16 cellular contexts compared by ENCODE assay signal in genomic region chr17:43015579-43015978, GRCh38. TPM values are rescaled to one million over a fixed set of nuclear protein-coding genes. Genes with fewer than 3 reads are reported as not detected.
DNase-seq lines count a peak whose midpoint lies in the region; ATAC-seq and TF ChIP-seq lines count a peak whose summit lies in the region.
"Had no signal": no experiment of that assay in that cellular context is flagged by ENCODE, and none has a peak within 500 bp of the region (broad histone marks: within the 10 kb centered on the region; RNA-seq: fewer than 3 reads in every experiment).

No MANE protein-coding gene starts in this region.

- no peak overlapping the region for H3K4me3 Mint-ChIP-seq in activated naive CD4-positive, alpha-beta T cell treated with anti-CD3 and anti-CD28 coated beads, Interleukin-2, amount 10 ng/mL, durations not matched to agents 7 days and 5 days
- H3K4me3 Mint-ChIP-seq in neural progenitor cell = peak overlapping the region; percentile 14
- H3K4me3 Mint-ChIP-seq: naive B cell had no signal

- TF ChIP-seq CTCF in neural progenitor cell (IDR thresholded peaks at IDR 0.05) (no peak), vagina (IDR thresholded peaks at IDR 0.05) (no peak)

- no peaks in the 10 kb centered on the region for H3K27me3 ChIP-seq in neural progenitor cell
- no peaks in the 10 kb centered on the region for H3K27me3 ChIP-seq in vagina

- H3K4me3 ChIP-seq in neural progenitor cell (no peak overlapping the region), vagina (no peak overlapping the region)
- H3K4me3 ChIP-seq: A549, coronary artery had no signal

- no peaks in the 10 kb centered on the region for H3K9me3 ChIP-seq in neural progenitor cell (ENCODE audit: low read depth)
- H3K9me3 ChIP-seq in vagina = no peaks in the 10 kb centered on the region
- H3K9me3 ChIP-seq: A549 had no signal

- no peak for TF ChIP-seq POLR2A in vagina (IDR thresholded peaks at IDR 0.05)

- H3K27ac ChIP-seq in neural progenitor cell = no peak overlapping the region
- H3K27ac ChIP-seq in vagina = peak overlapping the region; percentile 8
- H3K27ac ChIP-seq: A549 had no signal

- no peaks in the 10 kb centered on the region for H3K9me3 Mint-ChIP-seq in activated naive CD4-positive, alpha-beta T cell treated with anti-CD3 and anti-CD28 coated beads, Interleukin-2, amount 50 U/mL, for 72 hours
- no peaks in the 10 kb centered on the region for H3K9me3 Mint-ChIP-seq in activated naive CD4-positive, alpha-beta T cell treated with anti-CD3 and anti-CD28 coated beads, Interleukin-2, amount 10 ng/mL, durations not matched to agents 7 days and 5 days
- H3K9me3 Mint-ChIP-seq in neural progenitor cell = no peaks in the 10 kb centered on the region
- H3K9me3 Mint-ChIP-seq: naive B cell had no signal

- DNase-seq in activated naive CD4-positive, alpha-beta T cell treated with anti-CD3 and anti-CD28 coated beads, Interleukin-2, amount 50 U/mL, for 72 hours (ENCODE audit: low spot score in 2 of 2) = no peak
- no peak for DNase-seq in activated naive CD4-positive, alpha-beta T cell treated with anti-CD3 and anti-CD28 coated beads, Interleukin-2, amount 10 ng/mL, durations not matched to agents 7 days and 5 days
- DNase-seq in Right ventricle myocardium inferior (ENCODE audit: missing footprints) (peak; percentile 84), neural progenitor cell (ENCODE audit: low spot score) (no peak), vagina (ENCODE audit: extremely low spot score in 2 of 2) (no peak), NCI-H2029 treated with DMSO at 0.1 percent for 48 hours (lab: John Stamatoyannopoulos, UW) (no peak), DMS53 (lab: John Stamatoyannopoulos, UW) (no peak)
- DNase-seq: activated T-cell treated with anti-CD3 and anti-CD28 coated beads, Interleukin-2, amount 50 U/mL, for 48 hours; hippocampal formation; naive B cell; NCI-H2081; stimulated activated CD4-positive, alpha-beta T cell treated with anti-CD3 and anti-CD28 coated beads, Interleukin-4, amount 100 ng/mL, for 1 hour had no signal

- peaks cover 30% of the 10 kb centered on the region for H3K79me2 ChIP-seq in neural progenitor cell (ENCODE audit: low read depth)

- H3K36me3 Mint-ChIP-seq in activated naive CD4-positive, alpha-beta T cell treated with anti-CD3 and anti-CD28 coated beads, Interleukin-2, amount 50 U/mL, for 72 hours = peaks cover 0 to 8% of the 10 kb centered on the region in 2 donors
- H3K36me3 Mint-ChIP-seq in activated naive CD4-positive, alpha-beta T cell treated with anti-CD3 and anti-CD28 coated beads, Interleukin-2, amount 10 ng/mL, durations not matched to agents 7 days and 5 days = peaks cover 25% of the 10 kb centered on the region
- peaks cover 10% of the 10 kb centered on the region for H3K36me3 Mint-ChIP-seq in neural progenitor cell

- H3K4me1 Mint-ChIP-seq in activated naive CD4-positive, alpha-beta T cell treated with anti-CD3 and anti-CD28 coated beads, Interleukin-2, amount 10 ng/mL, durations not matched to agents 7 days and 5 days = peaks cover 27% of the 10 kb centered on the region
- peaks cover 56% of the 10 kb centered on the region for H3K4me1 Mint-ChIP-seq in neural progenitor cell

- peaks cover 7% of the 10 kb centered on the region for H3K27me3 Mint-ChIP-seq in activated naive CD4-positive, alpha-beta T cell treated with anti-CD3 and anti-CD28 coated beads, Interleukin-2, amount 10 ng/mL, durations not matched to agents 7 days and 5 days
- H3K27me3 Mint-ChIP-seq in neural progenitor cell (ENCODE audit: insufficient read depth, low read depth) = no peaks in the 10 kb centered on the region
- H3K27me3 Mint-ChIP-seq: naive B cell had no signal

- no peak overlapping the region for H2AFZ ChIP-seq in neural progenitor cell (replicated peaks)

- H3K9ac ChIP-seq in neural progenitor cell = no peak overlapping the region

- peaks cover 9% of the 10 kb centered on the region for H3F3A ChIP-seq in neural progenitor cell (ENCODE audit: low read depth)

- H3K36me3 ChIP-seq in neural progenitor cell (no peaks in the 10 kb centered on the region), vagina (peaks cover 0 to 37% of the 10 kb centered on the region in 2 donors)

- H3K4me1 ChIP-seq in neural progenitor cell (peaks cover 7% of the 10 kb centered on the region), vagina (peaks cover 76% of the 10 kb centered on the region)

- no peak for ATAC-seq in activated naive CD4-positive, alpha-beta T cell treated with anti-CD3 and anti-CD28 coated beads, Interleukin-2, amount 50 U/mL, for 72 hours
- peak; percentile 37 for ATAC-seq in Right ventricle myocardium inferior
- no peak for ATAC-seq in HG03025 (IDR thresholded peaks at IDR 0.05; ENCODE audit: low FRiP score, unreplicated experiment)
- ATAC-seq: A549, Panc1 had no signal

- CTCF ChIA-PET in activated naive CD4-positive, alpha-beta T cell treated with anti-CD3 and anti-CD28 coated beads, Interleukin-2, amount 10 ng/mL, durations not matched to agents 7 days and 5 days (lab: Charles Lee) = interaction anchor here (1.5 kb wide), 1 partner anchor 18 kb away, joined by 3 read pairs; the partner anchor contains the start of gene RPL27

- H3K27ac Mint-ChIP-seq in activated naive CD4-positive, alpha-beta T cell treated with anti-CD3 and anti-CD28 coated beads, Interleukin-2, amount 50 U/mL, for 72 hours = peak overlapping the region; percentile 59 to 69
- no peak overlapping the region for H3K27ac Mint-ChIP-seq in activated naive CD4-positive, alpha-beta T cell treated with anti-CD3 and anti-CD28 coated beads, Interleukin-2, amount 10 ng/mL, durations not matched to agents 7 days and 5 days
- H3K27ac Mint-ChIP-seq in neural progenitor cell = peak overlapping the region; percentile 89

- H4K20me1 ChIP-seq in neural progenitor cell (ENCODE audit: low read depth) = peaks cover 28% of the 10 kb centered on the region

- no peak overlapping the region for H3K4me2 ChIP-seq in neural progenitor cell
- H3K4me2 ChIP-seq: A549 had no signal

- intact Hi-C loops in Right ventricle myocardium inferior (cut with DNase I) = no loop called here
- intact Hi-C loops in vagina (cut with DNase I) = no loop called here

RNA-seq across cellular contexts. Expression of gene VAT1, which starts 6.6 kb away (rescaled TPM):
- total RNA-seq in activated naive CD4-positive, alpha-beta T cell treated with anti-CD3 and anti-CD28 coated beads, Interleukin-2, amount 50 U/mL, for 72 hours = 10 to 100 TPM; 28.3 to 35.7 TPM
- total RNA-seq in Right ventricle myocardium inferior = 90.5 TPM
- total RNA-seq in neural progenitor cell (ENCODE audit: low replicate concordance) = 94.7 and 185 TPM in 2 replicates
- 179 TPM for total RNA-seq in vagina

RNA-seq across cellular contexts. Expression of gene IFI35, which starts 9.0 kb away (rescaled TPM):
- 10 to 100 TPM; 33.3 to 62.3 TPM for total RNA-seq in activated naive CD4-positive, alpha-beta T cell treated with anti-CD3 and anti-CD28 coated beads, Interleukin-2, amount 50 U/mL, for 72 hours
- 15.9 TPM for total RNA-seq in Right ventricle myocardium inferior
- 0.96 TPM in 1 of 2 replicates, not detected in the other for total RNA-seq in neural progenitor cell (ENCODE audit: low replicate concordance)
- total RNA-seq in vagina = 15.2 TPM

RNA-seq across cellular contexts. Expression of gene RND2, which starts 9.5 kb away (rescaled TPM):
- total RNA-seq in activated naive CD4-positive, alpha-beta T cell treated with anti-CD3 and anti-CD28 coated beads, Interleukin-2, amount 50 U/mL, for 72 hours = not detected
- total RNA-seq in Right ventricle myocardium inferior (1.5 TPM), neural progenitor cell (ENCODE audit: low replicate concordance) (35.0 and 46.0 TPM in 2 replicates), vagina (1.5 TPM)

RNA-seq across cellular contexts. Expression of gene RPL27, which starts 17.4 kb away (rescaled TPM):
- 1,000 to 10,000 TPM; 1,275 to 1,425 TPM for total RNA-seq in activated naive CD4-positive, alpha-beta T cell treated with anti-CD3 and anti-CD28 coated beads, Interleukin-2, amount 50 U/mL, for 72 hours
- total RNA-seq in Right ventricle myocardium inferior (791 TPM), neural progenitor cell (ENCODE audit: low replicate concordance) (1,535 and 1,934 TPM in 2 replicates), vagina (1,982 TPM)

RNA-seq across cellular contexts. Expression of gene RUNDC1, which starts 35.2 kb away (rescaled TPM):
- 10 to 100 TPM; 10.7 to 15.2 TPM for total RNA-seq in activated naive CD4-positive, alpha-beta T cell treated with anti-CD3 and anti-CD28 coated beads, Interleukin-2, amount 50 U/mL, for 72 hours
- total RNA-seq in Right ventricle myocardium inferior (10.4 TPM), neural progenitor cell (ENCODE audit: low replicate concordance) (11.4 and 12.6 TPM in 2 replicates), vagina (21.4 TPM)

Comparison
In these comparisons a context has a peak if more than half of its experiments do, and no peak if none do; other contexts are left out.
1. RNA of gene RND2, which starts 9.5 kb away (total RNA-seq): 35.0 to 46.0 TPM in neural progenitor cell; 1.5 TPM in Right ventricle myocardium inferior (single experiment), 1.5 TPM in vagina (single experiment) and not detected in activated naive CD4-positive, alpha-beta T cell treated with anti-CD3 and anti-CD28 coated beads, Interleukin-2, amount 50 U/mL, for 72 hours; every median in the first group is over 10 times any median in the second.